Comparison of ENCODE assay signal across 10 cellular contexts in the genomic region with DNA sequence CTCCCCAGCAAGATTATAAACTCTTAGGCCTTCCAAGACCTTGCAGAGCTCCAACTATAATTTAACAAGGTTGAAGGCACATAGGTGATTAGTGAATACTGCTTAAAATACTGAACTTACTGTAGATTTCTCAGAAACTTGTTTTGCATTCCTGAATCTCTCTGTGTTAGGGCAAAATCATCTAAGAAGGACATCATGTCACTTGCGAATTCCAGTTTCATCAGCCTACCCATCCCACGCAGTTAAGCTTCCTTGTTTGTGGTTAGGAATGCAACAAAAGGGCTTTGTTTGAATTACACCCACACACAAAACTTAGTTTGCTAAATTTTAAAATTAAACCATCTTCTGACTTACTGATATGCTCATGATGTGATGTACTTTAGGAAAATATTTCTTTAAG.
DNase-seq lines count a peak whose midpoint lies in the region; ATAC-seq and TF ChIP-seq lines count a peak whose summit lies in the region.
"Had no signal": no experiment of that assay in that cellular context is flagged by ENCODE, and none has a peak within 500 bp of the region (broad histone marks: within the 10 kb centered on the region; RNA-seq: fewer than 3 reads in every experiment).

No MANE protein-coding gene starts in this region.

- H3K27ac ChIP-seq in PC-9 = peak overlapping the region; percentile 60
- H3K27ac ChIP-seq in fibroblast of lung (ENCODE audit: insufficient read depth, low read length) = peak overlapping the region; percentile 5
- peak overlapping the region; percentile 81 for H3K27ac ChIP-seq in osteoblast (ENCODE audit: low read depth, low read length)

- H2AFZ ChIP-seq in PC-9 = no peak overlapping the region
- H2AFZ ChIP-seq in fibroblast of lung (ENCODE audit: low read length) = no peak overlapping the region
- no peak overlapping the region for H2AFZ ChIP-seq in osteoblast (ENCODE audit: low read length)

- no peaks in the 10 kb centered on the region for H4K20me1 ChIP-seq in PC-9 (ENCODE audit: insufficient read depth)
- H4K20me1 ChIP-seq in fibroblast of lung (ENCODE audit: control insufficient read depth, extremely low read depth, insufficient read depth, low read length) = no peaks in the 10 kb centered on the region
- no peaks in the 10 kb centered on the region for H4K20me1 ChIP-seq in osteoblast (ENCODE audit: insufficient read depth, low read length)

- peak overlapping the region; percentile 12 for H3K4me2 ChIP-seq in PC-9
- H3K4me2 ChIP-seq in fibroblast of lung (ENCODE audit: extremely low read depth, insufficient read depth, low read length) = peak overlapping the region; percentile 38
- peak overlapping the region; percentile 54 for H3K4me2 ChIP-seq in osteoblast (ENCODE audit: insufficient read depth, low read length)

- H3K4me1 ChIP-seq in PC-9 (replicated peaks; ENCODE audit: insufficient read depth) (peaks cover 33% of the 10 kb centered on the region), fibroblast of lung (ENCODE audit: control insufficient read depth, extremely low read depth, insufficient read depth, low read length) (peaks cover 6% of the 10 kb centered on the region), osteoblast (ENCODE audit: insufficient read depth, low read length) (peaks cover 29% of the 10 kb centered on the region)

- DNase-seq in EL (peak; percentile 59), PC-9 (peak in 1 of 2 experiments; percentile 71), fibroblast of lung (ENCODE audit: low read depth in 2 of 2) (peak; percentile 64 to 98), osteoblast (ENCODE audit: insufficient read length, low spot score, missing footprints) (peak; percentile 75), NCI-H2081 (lab: John Stamatoyannopoulos, UW) (no peak), NCI-H2029 (lab: John Stamatoyannopoulos, UW) (no peak)
- DNase-seq: activated T-cell treated with anti-CD3 and anti-CD28 coated beads, Interleukin-2, amount 50 U/mL, for 48 hours; NCI-H2171 treated with DMSO at 0.1 percent for 48 hours had no signal

- H3K9me2 ChIP-seq in PC-9 (ENCODE audit: insufficient read depth) = no peaks in the 10 kb centered on the region

- ATAC-seq in GM19324 (IDR thresholded peaks at IDR 0.05; ENCODE audit: low FRiP score, unreplicated experiment) (no peak), GM18907 (IDR thresholded peaks at IDR 0.05; ENCODE audit: unreplicated experiment) (no peak)

- H3K27me3 ChIP-seq in PC-9 (ENCODE audit: insufficient read depth, low read depth) (no peaks in the 10 kb centered on the region), fibroblast of lung (ENCODE audit: control insufficient read depth, insufficient read depth, low read length) (no peaks in the 10 kb centered on the region), osteoblast (ENCODE audit: insufficient read depth, low read length) (no peaks in the 10 kb centered on the region)

- H3F3A ChIP-seq in PC-9 (ENCODE audit: insufficient read depth, low read depth) = no peaks in the 10 kb centered on the region

- H3K9me3 ChIP-seq in PC-9 (ENCODE audit: insufficient read depth, low read depth) (no peaks in the 10 kb centered on the region), fibroblast of lung (ENCODE audit: control insufficient read depth, insufficient read depth, low read depth, low read length) (no peaks in the 10 kb centered on the region), osteoblast (ENCODE audit: low read depth, low read length) (no peaks in the 10 kb centered on the region)

- BruUV-seq in PC-9 (replicated peaks; lab: Mats Ljungman, UMichigan) = no TSS peak

- peaks cover 79% of the 10 kb centered on the region for H3K79me2 ChIP-seq in PC-9 (ENCODE audit: low read depth)
- no peaks in the 10 kb centered on the region for H3K79me2 ChIP-seq in fibroblast of lung (ENCODE audit: control insufficient read depth, insufficient read depth, low read length)
- no peaks in the 10 kb centered on the region for H3K79me2 ChIP-seq in osteoblast (ENCODE audit: insufficient read depth, low read length)

- H3K36me3 ChIP-seq in PC-9 (ENCODE audit: low read depth) (no peaks in the 10 kb centered on the region; the same call in 1 of the 2 replicates), fibroblast of lung (ENCODE audit: control insufficient read depth, insufficient read depth, low read length) (no peaks in the 10 kb centered on the region), osteoblast (ENCODE audit: insufficient read depth, low read length) (no peaks in the 10 kb centered on the region)

- CTCF ChIA-PET in PC-9 (lab: Charles Lee) = no interaction called here

- no peak overlapping the region for H3K4me3 ChIP-seq in PC-9
- no peak overlapping the region for H3K4me3 ChIP-seq in fibroblast of lung (replicated peaks in 1 of 4; ENCODE audit: control extremely low read depth in 1 of 4, insufficient read depth in 1 of 4, low read depth in 3 of 4, low read length in 4 of 4)
- H3K4me3 ChIP-seq in osteoblast (ENCODE audit: insufficient read depth, low read length) = no peak overlapping the region

- no peak for TF ChIP-seq CTCF in PC-9 (conservative IDR thresholded peaks at IDR 0.05)
- TF ChIP-seq CTCF in fibroblast of lung (conservative IDR thresholded peaks at IDR 0.05 in 1 of 2, IDR thresholded peaks at IDR 0.05 in 1 of 2; ENCODE audit: low read depth in 1 of 2, low read length in 2 of 2) = no peak
- TF ChIP-seq CTCF in osteoblast (IDR thresholded peaks at IDR 0.05; ENCODE audit: extremely low read depth, low read depth, low read length) = no peak

- intact Hi-C loops in PC-9 (cut with micrococcal nuclease; ENCODE audit: unreplicated experiment) = no loop called here

- no peak overlapping the region for H3K9ac ChIP-seq in fibroblast of lung (ENCODE audit: insufficient read depth, low read length)

- POLR2A ChIA-PET in PC-9 (lab: Charles Lee; ENCODE audit: unreplicated experiment) = interaction anchor here (0.6 to 0.7 kb wide), 3 partner anchors 85 to 225 kb away, joined by 4 to 8 read pairs (median 7); no protein-coding TSS in a partner anchor

Comparison
In these comparisons a context has a peak if more than half of its experiments do, and no peak if none do; other contexts are left out.
1. DNase-seq: peak in EL (single experiment), fibroblast of lung (2 of 2) and osteoblast (single experiment); none in NCI-H2081 (0 of 2) and NCI-H2029 (single experiment).
2. H3K27ac ChIP-seq: peak in every context shown above with its lines; median percentile 81 in osteoblast; 60 in PC-9; 5 in fibroblast of lung.
3. Peak in every context shown above with its lines, with median percentiles within 50 percentile points of each other: H3K4me2 ChIP-seq.